ENCODE assay signal across 8 cellular contexts in the genomic region with DNA sequence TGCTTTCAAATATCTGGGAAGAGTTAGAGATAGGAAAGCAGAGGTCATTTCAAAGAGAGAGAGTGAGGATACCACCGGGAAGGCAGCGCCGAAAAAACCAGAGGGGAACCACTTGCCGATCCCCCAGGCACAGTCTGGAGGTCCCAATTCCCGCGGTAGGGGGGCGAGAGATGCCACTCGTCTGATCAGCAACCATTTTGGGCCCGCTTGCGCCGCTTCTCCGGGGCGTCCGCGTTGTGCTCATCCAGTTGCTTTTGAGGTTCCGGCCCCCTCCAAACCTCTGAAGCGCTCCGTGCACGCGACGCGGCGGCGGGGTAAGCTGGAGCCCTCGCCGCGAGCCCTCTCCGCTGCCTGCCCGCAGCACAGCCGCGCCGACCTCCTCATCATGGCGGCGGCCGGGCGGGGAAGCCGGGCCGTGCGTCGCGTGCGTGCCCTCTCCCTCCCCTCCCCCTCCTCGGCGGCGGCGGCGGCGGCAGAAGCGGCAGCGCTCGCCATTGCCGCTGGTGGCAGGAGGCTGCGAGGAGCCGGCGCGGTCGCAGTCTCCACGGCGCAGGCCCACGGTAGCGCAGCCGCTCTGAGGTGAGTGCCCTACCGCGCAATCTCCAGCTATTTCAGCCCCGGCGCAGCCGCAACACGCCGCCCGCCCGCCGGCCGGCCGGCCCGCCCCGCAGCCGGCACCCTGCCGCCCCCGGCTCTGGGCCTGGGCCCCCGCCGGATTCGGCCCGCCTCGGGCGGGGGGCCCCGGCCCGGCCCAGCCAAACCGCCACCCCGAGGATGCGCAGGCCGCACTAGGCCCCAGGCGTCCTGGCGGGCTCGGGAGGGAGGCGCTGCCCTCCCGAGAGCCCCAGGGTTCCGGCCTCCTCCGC. TPM values are rescaled to one million over a fixed set of nuclear protein-coding genes. Genes with fewer than 3 reads are reported as not detected.
A peak's percentile ranks its signal among the peaks of the same experiment; 100 is the strongest.
DNase-seq lines count a peak whose midpoint lies in the region; ATAC-seq and TF ChIP-seq lines count a peak whose summit lies in the region.

A gene (plus strand): TSS at position 475 of the 866 bp plus-strand sequence. CDS start 45,632 bp downstream, outside the sequence.

- peaks cover 22% of the 10 kb centered on the region for H3K36me3 Mint-ChIP-seq in activated B cell treated with CpG ODN at 0.5 μM for 24 hours (ENCODE audit: low read depth)

- peak within 1 kb of the TSS; percentile 91 for H3K4me3 Mint-ChIP-seq in activated B cell treated with CpG ODN at 0.5 μM for 24 hours

- H3K27me3 Mint-ChIP-seq in activated B cell treated with CpG ODN at 0.5 μM for 24 hours, result no peaks in the 10 kb centered on the region

- ATAC-seq in GM18858 (IDR thresholded peaks at IDR 0.05; ENCODE audit: unreplicated experiment) (peak; percentile 58), HG03095 (IDR thresholded peaks at IDR 0.05; ENCODE audit: unreplicated experiment) (peak; percentile 63), activated B cell treated with CpG ODN at 0.5 μM for 24 hours (ENCODE audit: low read depth) (peak; percentile 89)

- POLR2A ChIA-PET in activated B cell treated with CpG ODN at 0.5 μM for 24 hours (lab: Charles Lee), result interaction anchor here (0.6 to 2.2 kb wide), 8 partner anchors 9 to 429 kb away, joined by 3 to 8 read pairs (median 3); a partner anchor contains a TSS

- H3K4me1 Mint-ChIP-seq in activated B cell treated with CpG ODN at 0.5 μM for 24 hours, result peaks cover 58% of the 10 kb centered on the region

- TF ChIP-seq CTCF in activated B cell treated with CpG ODN at 0.5 μM for 24 hours (IDR thresholded peaks at IDR 0.05) (no peak), cardiac fibroblast (IDR thresholded peaks at IDR 0.05; ENCODE audit: low read depth, low read length) (peak; percentile 6)

- no peaks in the 10 kb centered on the region for H3K9me3 Mint-ChIP-seq in activated B cell treated with CpG ODN at 0.5 μM for 24 hours

- CTCF ChIA-PET in activated B cell treated with CpG ODN at 0.5 μM for 24 hours (lab: Charles Lee), result interaction anchor here (1.2 to 2.2 kb wide), 4 partner anchors 11 to 214 kb away, joined by 3 to 10 read pairs (median 4); no protein-coding TSS in a partner anchor

- H3K27ac Mint-ChIP-seq in activated B cell treated with CpG ODN at 0.5 μM for 24 hours, result peak within 1 kb of the TSS; percentile 92

- DNase-seq in ACHN (peak; percentile 95), NCI-H2196 treated with DMSO at 0.1 percent for 48 hours (lab: John Stamatoyannopoulos, UW; ENCODE audit: unreplicated experiment) (peak; percentile 78), activated B cell treated with CpG ODN at 0.5 μM for 24 hours (peak; percentile 95), cardiac fibroblast (ENCODE audit: low read depth in 2 of 2) (peak; percentile 87 to 95), iris pigment epithelial cell (ENCODE audit: low read depth) (peak; percentile 93)
- peak; percentile 82 to 83 for DNase-seq in stimulated activated CD4-positive, alpha-beta T cell treated with anti-CD3 and anti-CD28 coated beads, Interleukin-12 subunit alpha, Interleukin-12 subunit beta, amount 100 ng/mL, for 24 hours (ENCODE audit: low read depth in 2 of 2)

- in situ Hi-C loops in ACHN (cut with HindIII; ENCODE audit: low pct_ligation_motif_present, low pct_unique_long_range_greater_than_20kb, low sequenced_read_pairs), result no loop called here

- intact Hi-C loops in activated B cell treated with CpG ODN at 0.5 μM for 24 hours (cut with micrococcal nuclease), result loop anchor here (1.0 to 10.0 kb wide), 8 partner anchors 24 to 677 kb away; a partner anchor contains a TSS

- H3K4me3 ChIP-seq in cardiac fibroblast (replicated peaks in 1 of 2; ENCODE audit: low read depth in 2 of 2, low read length in 2 of 2), result peak within 1 kb of the TSS; percentile 88 to 93

RNA-seq across cellular contexts. Expression of the gene that starts here (rescaled TPM):
- 27.4 and 29.8 TPM in 2 replicates for total RNA-seq in activated B cell treated with CpG ODN at 0.5 μM for 24 hours

Comparison
In these comparisons a context has a peak if more than half of its experiments do, and no peak if none do; other contexts are left out.
1. Peak in every context shown above with its lines: DNase-seq, ATAC-seq and H3K4me3 ChIP-seq.